1 cellular context compared by ENCODE assay signal in the genomic region with DNA sequence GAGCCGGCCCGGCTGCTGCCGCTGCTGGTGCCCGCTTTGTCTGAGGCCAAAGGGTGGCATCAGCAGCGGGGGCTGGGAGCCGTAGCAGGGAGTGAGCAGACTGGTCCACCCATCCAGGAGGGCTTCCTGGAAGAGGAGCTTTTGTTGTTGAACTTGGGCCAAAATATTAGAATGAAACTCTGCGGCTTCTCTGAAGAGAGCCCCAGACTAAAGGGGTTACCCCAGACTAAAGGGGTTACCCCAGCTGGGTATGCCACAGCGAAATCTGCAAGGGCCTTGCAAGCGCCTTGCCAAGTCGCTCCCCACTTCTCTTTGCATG.
TF ChIP-seq lines count a peak whose summit lies in the region.

No MANE protein-coding gene starts in this region.

TF ChIP-seq in H1, 55 proteins besides CTCF, POLR2A, EP300 and RAD21:
- TF ChIP-seq SRF (IDR thresholded peaks at IDR 0.05; ENCODE audit: low read depth, low read length) (no peak), YY1 (IDR thresholded peaks at IDR 0.05; ENCODE audit: low read depth, low read length) (no peak), TBP (IDR thresholded peaks at IDR 0.05; ENCODE audit: low read depth, low read length) (no peak), HDAC2 (IDR thresholded peaks at IDR 0.05; ENCODE audit: borderline replicate concordance in 1 of 2, low read depth in 2 of 2, low read length in 2 of 2) (peak in 1 of 2 experiments; percentile 7; a peak in 1 of 4 replicates)
- TF ChIP-seq, protein P1, sequence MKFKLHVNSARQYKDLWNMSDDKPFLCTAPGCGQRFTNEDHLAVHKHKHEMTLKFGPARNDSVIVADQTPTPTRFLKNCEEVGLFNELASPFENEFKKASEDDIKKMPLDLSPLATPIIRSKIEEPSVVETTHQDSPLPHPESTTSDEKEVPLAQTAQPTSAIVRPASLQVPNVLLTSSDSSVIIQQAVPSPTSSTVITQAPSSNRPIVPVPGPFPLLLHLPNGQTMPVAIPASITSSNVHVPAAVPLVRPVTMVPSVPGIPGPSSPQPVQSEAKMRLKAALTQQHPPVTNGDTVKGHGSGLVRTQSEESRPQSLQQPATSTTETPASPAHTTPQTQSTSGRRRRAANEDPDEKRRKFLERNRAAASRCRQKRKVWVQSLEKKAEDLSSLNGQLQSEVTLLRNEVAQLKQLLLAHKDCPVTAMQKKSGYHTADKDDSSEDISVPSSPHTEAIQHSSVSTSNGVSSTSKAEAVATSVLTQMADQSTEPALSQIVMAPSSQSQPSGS (IDR thresholded peaks at IDR 0.05; ENCODE audit: low read length) = no peak
